3 cellular contexts compared by ENCODE assay signal in the genomic region with DNA sequence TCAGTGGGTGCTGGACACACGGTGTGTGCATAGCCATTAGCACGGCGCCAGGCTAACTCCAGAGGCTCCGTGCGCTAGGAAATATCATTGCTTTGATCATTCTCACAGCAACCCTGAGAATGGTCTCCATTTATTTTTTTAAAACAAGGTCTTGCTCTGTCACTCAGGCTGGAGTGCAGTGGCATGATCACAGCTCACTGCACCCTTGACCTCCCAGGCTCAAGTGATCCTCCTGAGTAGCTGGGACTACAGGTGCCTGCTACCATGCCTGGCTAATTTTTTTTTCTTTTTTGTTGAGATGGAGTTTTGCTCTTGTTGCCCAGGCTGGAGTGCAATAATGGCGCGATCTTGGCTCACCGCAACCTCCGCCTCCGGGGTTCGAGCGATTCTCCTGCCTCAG. TPM values are rescaled to one million over a fixed set of nuclear protein-coding genes. Genes with fewer than 3 reads are reported as not detected.
"Had no signal": no experiment of that assay in that cellular context is flagged by ENCODE, and none has a peak within 500 bp of the region (broad histone marks: within the 10 kb centered on the region; RNA-seq: fewer than 3 reads in every experiment).

No MANE protein-coding gene starts in this region.

RNA-seq across cellular contexts. Expression of gene SMIM24, which starts 58.7 kb away (rescaled TPM):
- total RNA-seq: NCI-H460, PC-9, SK-MEL-5 had no signal
